8 cellular contexts compared by ENCODE assay signal in the genomic region with DNA sequence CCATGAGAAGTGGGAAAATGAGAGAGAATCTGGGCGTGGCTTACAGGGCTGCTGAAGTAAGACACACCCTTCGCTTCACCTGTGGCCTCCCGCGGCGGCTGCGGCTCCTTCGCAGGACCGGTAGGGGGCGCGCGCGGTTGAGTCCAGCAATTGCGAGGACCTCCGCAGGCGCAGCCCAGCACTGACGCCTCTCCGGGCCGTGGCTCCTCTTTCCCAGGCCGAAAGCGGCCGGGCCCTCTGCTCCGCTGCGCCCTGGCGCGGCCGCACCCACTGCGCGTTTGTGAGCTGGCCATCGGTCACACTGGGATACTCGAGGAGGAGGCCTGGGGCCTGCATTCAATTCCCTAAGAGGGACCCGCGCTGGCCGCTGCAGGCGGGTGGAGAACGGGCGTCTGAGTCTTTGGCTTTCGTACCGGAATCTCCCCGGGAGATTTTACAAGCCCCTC. TPM values are rescaled to one million over a fixed set of nuclear protein-coding genes. Genes with fewer than 3 reads are reported as not detected.
DNase-seq lines count a peak whose midpoint lies in the region; ATAC-seq and TF ChIP-seq lines count a peak whose summit lies in the region.

Gene LRRD1, minus strand, starts transcription at position 215 of the 446 bp plus-strand sequence. CDS start 13,940 bp downstream, outside the sequence.

- H3K4me1 Mint-ChIP-seq in CD4-positive, alpha-beta memory T cell, result peaks cover 2 to 8% (median 3%) of the 10 kb centered on the region in 4 donors
- peaks cover 9% of the 10 kb centered on the region for H3K4me1 Mint-ChIP-seq in nephron progenitor cell

- peak; percentile 85 to 89 (median 88) for DNase-seq in CD4-positive, alpha-beta memory T cell
- DNase-seq in HK-2 (ENCODE audit: unreplicated experiment) (peak; percentile 86), Peyer's patch (peak; percentile 86 to 96 (median 95)), fibroblast of villous mesenchyme (ENCODE audit: low read depth) (peak; percentile 82), nephron progenitor cell (peak; percentile 88)
- DNase-seq in activated effector memory CD4-positive, alpha-beta T cell treated with anti-CD3 and anti-CD28 coated beads, Interleukin-2, amount 50 U/mL, for 16 hours, result peak; percentile 96
- DNase-seq in stimulated activated naive CD8-positive, alpha-beta T cell treated with anti-CD3 and anti-CD28 coated beads, Interleukin-15, Interleukin-2, amounts not matched to agents 100 U/mL and 50 U/mL, for 24 hours, result peak; percentile 95

- H3K4me3 Mint-ChIP-seq in CD4-positive, alpha-beta memory T cell, result peak within 1 kb of the TSS; percentile 77 to 85 (median 80)
- peak within 1 kb of the TSS; percentile 74 for H3K4me3 Mint-ChIP-seq in nephron progenitor cell

- H3K27me3 ChIP-seq in CD4-positive, alpha-beta memory T cell (ENCODE audit: insufficient read depth, low read length), result no peaks in the 10 kb centered on the region
- H3K27me3 ChIP-seq in Peyer's patch, result no peaks in the 10 kb centered on the region

- intact Hi-C loops in CD4-positive, alpha-beta memory T cell (cut with micrococcal nuclease), result loop anchor here (1.0 kb wide), 3 partner anchors 45 to 299 kb away; partner anchors contain the start of genes CYP51A1, GATAD1 and MTERF1

- H3K4me1 ChIP-seq in CD4-positive, alpha-beta memory T cell (ENCODE audit: insufficient read depth, low read length), result no peaks in the 10 kb centered on the region
- peaks cover 0 to 2% (median 0%) of the 10 kb centered on the region in 4 donors for H3K4me1 ChIP-seq in Peyer's patch

- peak; percentile 99 for ATAC-seq in GM19455 (IDR thresholded peaks at IDR 0.05; ENCODE audit: unreplicated experiment)
- peak; percentile 100 for ATAC-seq in stimulated activated naive CD8-positive, alpha-beta T cell treated with anti-CD3 and anti-CD28 coated beads, Interleukin-15, Interleukin-2, amounts not matched to agents 100 U/mL and 50 U/mL, for 24 hours

- H3K9me3 ChIP-seq in CD4-positive, alpha-beta memory T cell (ENCODE audit: control insufficient read depth in 1 of 2, low read length in 2 of 2), result no peaks in the 10 kb centered on the region
- H3K9me3 ChIP-seq in Peyer's patch, result no peaks in the 10 kb centered on the region

- TF ChIP-seq CTCF in Peyer's patch (IDR thresholded peaks at IDR 0.05) (peak; percentile 83 to 99 (median 96)), fibroblast of villous mesenchyme (IDR thresholded peaks at IDR 0.05; ENCODE audit: insufficient read depth, low read depth, low read length) (peak; percentile 96), nephron progenitor cell (IDR thresholded peaks at IDR 0.05) (peak; percentile 91)

- H3K4me3 ChIP-seq in CD4-positive, alpha-beta memory T cell (ENCODE audit: low read length in 2 of 2), result peak within 1 kb of the TSS in 1 of 2 donors; percentile 36
- peak within 1 kb of the TSS; percentile 50 to 60 (median 51) for H3K4me3 ChIP-seq in Peyer's patch
- H3K4me3 ChIP-seq in fibroblast of villous mesenchyme (ENCODE audit: low read depth, low read length), result peak within 1 kb of the TSS; percentile 58

- POLR2A ChIA-PET in CD4-positive, alpha-beta memory T cell (lab: Charles Lee; ENCODE audit: partially characterized antibody), result interaction anchor here (0.7 to 1.0 kb wide), 3 partner anchors 45 to 268 kb away, joined by 3 to 5 read pairs (median 4); partner anchors contain the start of genes ANKIB1, CYP51A1, GATAD1 and KRIT1

- H3K27ac ChIP-seq in CD4-positive, alpha-beta memory T cell (ENCODE audit: low read depth, low read length), result peak within 1 kb of the TSS; percentile 2
- H3K27ac ChIP-seq in Peyer's patch, result peak within 1 kb of the TSS; percentile 25 to 69 (median 48)

- TF ChIP-seq POLR2A in Peyer's patch (IDR thresholded peaks at IDR 0.05), result no peak

- no peaks in the 10 kb centered on the region for H3K36me3 Mint-ChIP-seq in CD4-positive, alpha-beta memory T cell
- H3K36me3 Mint-ChIP-seq in nephron progenitor cell (ENCODE audit: low read depth), result peaks cover 7% of the 10 kb centered on the region

- H3K36me3 ChIP-seq in CD4-positive, alpha-beta memory T cell (ENCODE audit: insufficient read depth, low read length), result no peaks in the 10 kb centered on the region
- no peaks in the 10 kb centered on the region for H3K36me3 ChIP-seq in Peyer's patch

- peak within 1 kb of the TSS in 4 of 7 donors; percentile 13 to 59 (median 40) for H3K27ac Mint-ChIP-seq in CD4-positive, alpha-beta memory T cell
- H3K27ac Mint-ChIP-seq in nephron progenitor cell, result no peak within 1 kb of the TSS

- CTCF ChIA-PET in CD4-positive, alpha-beta memory T cell (lab: Charles Lee; ENCODE audit: partially characterized antibody), result interaction anchor here (0.7 to 2.5 kb wide), 17 partner anchors 11 to 268 kb away, joined by 3 to 15 read pairs (median 4); partner anchors contain the start of genes ANKIB1, GATAD1 and KRIT1

- peaks cover 0 to 1% of the 10 kb centered on the region in 2 donors for H3K27me3 Mint-ChIP-seq in CD4-positive, alpha-beta memory T cell
- H3K27me3 Mint-ChIP-seq in nephron progenitor cell (ENCODE audit: low read depth, poor library complexity), result peaks cover 8% of the 10 kb centered on the region

- H3K9me3 Mint-ChIP-seq in CD4-positive, alpha-beta memory T cell, result peaks cover 0 to 11% (median 3%) of the 10 kb centered on the region in 8 donors
- peaks cover 36% of the 10 kb centered on the region for H3K9me3 Mint-ChIP-seq in nephron progenitor cell

RNA-seq across cellular contexts. Expression of gene LRRD1, which starts in this region (rescaled TPM):
- not detected for total RNA-seq in CD4-positive, alpha-beta memory T cell
- not detected for polyA plus RNA-seq in CD4-positive, alpha-beta memory T cell
- total RNA-seq in Peyer's patch, result under 1 TPM in 1 of 4 donors, not detected in 3; 0.57 TPM
- under 0.01 TPM in 1 of 2 replicates, not detected in the other for total RNA-seq in fibroblast of villous mesenchyme

Comparison
In these comparisons a context has a peak if more than half of its experiments do, and no peak if none do; other contexts are left out.
1. Peak in DNase-seq and H3K27ac ChIP-seq in CD4-positive, alpha-beta memory T cell; RNA of the gene not detected or under 1 TPM.
2. Peak in DNase-seq, H3K4me3 ChIP-seq and H3K27ac ChIP-seq in Peyer's patch; RNA of the gene not detected or under 1 TPM.
3. Peak in DNase-seq and H3K4me3 ChIP-seq in fibroblast of villous mesenchyme; RNA of the gene not detected or under 1 TPM.